22 cellular contexts compared by ENCODE assay signal in the genomic region with DNA sequence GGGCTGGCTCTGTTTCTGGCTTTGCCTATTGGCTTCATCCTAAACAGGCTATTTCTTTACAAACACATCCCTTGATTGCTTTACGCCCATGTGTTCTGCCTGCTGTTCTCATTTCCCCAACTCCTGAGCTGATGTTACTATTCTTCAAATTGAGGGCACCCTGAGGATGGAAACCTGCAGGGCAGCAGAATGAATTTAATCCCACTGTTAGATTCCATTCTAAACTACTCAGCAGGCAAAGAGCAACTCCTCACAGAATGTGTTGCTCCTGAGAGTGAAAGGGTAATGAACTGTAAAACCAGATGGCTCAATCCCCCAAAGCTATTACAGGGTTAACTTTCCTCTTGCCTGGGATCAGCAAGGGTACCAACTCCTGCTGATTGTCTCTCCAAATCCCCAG.
DNase-seq lines count a peak whose midpoint lies in the region; ATAC-seq and TF ChIP-seq lines count a peak whose summit lies in the region.
"Had no signal": no experiment of that assay in that cellular context is flagged by ENCODE, and none has a peak within 500 bp of the region (broad histone marks: within the 10 kb centered on the region; RNA-seq: fewer than 3 reads in every experiment).

No MANE protein-coding gene starts in this region.

- intact Hi-C loops in adrenal gland (cut with DNase I) = no loop called here

- H3K36me3 ChIP-seq in adrenal gland (replicated peaks in 1 of 2) = no peaks in the 10 kb centered on the region
- H3K36me3 ChIP-seq: BE2C, ovary, sigmoid colon had no signal

- TF ChIP-seq POLR2A in adrenal gland (IDR thresholded peaks at IDR 0.05) = no peak

- no peak for TF ChIP-seq CTCF in choroid plexus epithelial cell (conservative IDR thresholded peaks at IDR 0.05; ENCODE audit: low read depth, low read length)
- TF ChIP-seq CTCF in adrenal gland (IDR thresholded peaks at IDR 0.05) = no peak

- DNase-seq in NCI-H345 treated with DMSO at 0.1 percent for 48 hours (lab: John Stamatoyannopoulos, UW; ENCODE audit: unreplicated experiment) (peak; percentile 5), NCI-H345 (lab: John Stamatoyannopoulos, UW) (no peak), choroid plexus epithelial cell (ENCODE audit: low read depth) (peak; percentile 13), kidney glomerular epithelial cell (lab: John Stamatoyannopoulos, UW) (peak; percentile 7), H4 (ENCODE audit: low spot score) (no peak), adrenal gland (no peak)
- DNase-seq: activated CD4-positive, alpha-beta T cell treated with anti-CD3 and anti-CD28 coated beads, Interleukin-2, amount 10 ng/mL, durations not matched to agents 7 days and 5 days; BE2C; foreskin keratinocyte; hypothalamus; left ventricle myocardium superior; MM.1S; NCI-H187; ovary; Right ventricle myocardium superior; sigmoid colon; T-cell had no signal

- H3K27me3 ChIP-seq in adrenal gland = no peaks in the 10 kb centered on the region
- H3K27me3 ChIP-seq: BE2C, foreskin keratinocyte, ovary, sigmoid colon, tibial nerve had no signal

- H3K4me3 ChIP-seq in choroid plexus epithelial cell (ENCODE audit: low read depth, low read length) (no peak overlapping the region), adrenal gland (no peak overlapping the region)
- H3K4me3 ChIP-seq: ovary, sigmoid colon, tibial nerve had no signal

- 95 to 100% (median 96%) methylated on average over 1 of the region's 1 CpG for WGBS in adrenal gland, 4 donors

- no peak overlapping the region for H3K27ac ChIP-seq in adrenal gland
- H3K27ac ChIP-seq: 22Rv1, foreskin keratinocyte, ovary, sigmoid colon, tibial nerve had no signal

- ATAC-seq in GM19023 (IDR thresholded peaks at IDR 0.05; ENCODE audit: unreplicated experiment) (no peak), HG03457 (IDR thresholded peaks at IDR 0.05; ENCODE audit: unreplicated experiment) (no peak)
- ATAC-seq: foreskin keratinocyte, HCT116, left ventricle myocardium superior, T-cell had no signal

- peaks cover 0 to 4% of the 10 kb centered on the region in 2 donors for H3K4me1 ChIP-seq in adrenal gland (replicated peaks in 1 of 2)
- H3K4me1 ChIP-seq: sigmoid colon, tibial nerve had no signal

- no peaks in the 10 kb centered on the region for H3K9me3 ChIP-seq in adrenal gland (replicated peaks in 1 of 3)
- H3K9me3 ChIP-seq: BE2C, ovary, sigmoid colon, tibial nerve had no signal

Comparison
In these comparisons a context has a peak if more than half of its experiments do, and no peak if none do; other contexts are left out.
1. DNase-seq: peak in NCI-H345 treated with DMSO at 0.1 percent for 48 hours (single experiment), choroid plexus epithelial cell (single experiment) and kidney glomerular epithelial cell (single experiment); none in NCI-H345 (single experiment), H4 (single experiment) and adrenal gland (0 of 7).